ENCODE assay signal across 1 cellular context in the genomic region with DNA sequence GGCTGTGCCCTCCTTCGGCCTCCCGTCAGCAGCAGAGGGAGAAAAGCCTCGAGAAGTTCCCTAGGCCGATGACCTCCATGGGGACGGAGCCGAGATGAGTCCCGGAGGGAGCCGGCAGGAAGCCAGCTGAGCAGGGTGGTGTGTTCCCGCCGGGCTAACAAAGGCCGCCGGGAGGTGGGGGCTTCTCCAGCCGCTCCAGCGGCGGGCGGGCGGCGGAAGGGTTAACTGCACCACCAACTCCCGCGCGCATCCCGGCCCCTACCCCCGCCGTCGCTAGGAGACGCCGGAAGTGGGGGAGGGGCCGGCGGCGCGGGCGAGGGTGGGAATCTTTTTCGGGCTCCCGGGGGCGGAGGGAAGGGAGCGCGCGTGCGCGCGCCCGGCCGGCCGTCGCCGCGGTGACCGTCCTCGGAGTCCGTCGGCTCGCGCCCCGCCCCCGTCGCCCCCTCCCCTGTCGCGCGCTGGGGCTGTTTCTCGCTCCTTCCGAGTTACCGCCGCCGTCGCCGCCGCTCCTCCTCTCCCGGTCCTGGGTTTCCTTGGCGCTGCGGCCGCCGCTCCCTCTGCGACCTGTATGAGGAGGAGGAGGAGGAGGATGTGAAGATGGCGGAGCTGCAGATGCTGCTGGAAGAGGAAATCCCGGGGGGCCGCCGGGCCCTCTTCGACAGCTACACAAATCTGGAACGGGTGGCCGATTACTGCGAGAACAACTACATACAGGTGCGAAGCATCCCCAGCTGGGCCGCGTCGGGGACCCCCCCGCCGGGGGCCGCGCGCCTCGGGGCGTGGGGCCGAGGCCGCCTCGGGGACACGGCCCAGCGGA.
TF ChIP-seq lines count a peak whose summit lies in the region.

Gene ABI2 (plus strand): TSS at position 477 of the 817 bp plus-strand sequence. CDS start 121 bp downstream, at position 598.

TF ChIP-seq in HepG2, 621 proteins besides CTCF, POLR2A, EP300 and RAD21 (continued from another document and continues in another):
- TF ChIP-seq AHDC1 (CRISPR knock-in tag; IDR thresholded peaks at IDR 0.05; ENCODE audit: borderline replicate concordance): 0 out of 2 replicates have a peak, but pooled peaks have one; percentile 56
- TF ChIP-seq, protein P1, sequence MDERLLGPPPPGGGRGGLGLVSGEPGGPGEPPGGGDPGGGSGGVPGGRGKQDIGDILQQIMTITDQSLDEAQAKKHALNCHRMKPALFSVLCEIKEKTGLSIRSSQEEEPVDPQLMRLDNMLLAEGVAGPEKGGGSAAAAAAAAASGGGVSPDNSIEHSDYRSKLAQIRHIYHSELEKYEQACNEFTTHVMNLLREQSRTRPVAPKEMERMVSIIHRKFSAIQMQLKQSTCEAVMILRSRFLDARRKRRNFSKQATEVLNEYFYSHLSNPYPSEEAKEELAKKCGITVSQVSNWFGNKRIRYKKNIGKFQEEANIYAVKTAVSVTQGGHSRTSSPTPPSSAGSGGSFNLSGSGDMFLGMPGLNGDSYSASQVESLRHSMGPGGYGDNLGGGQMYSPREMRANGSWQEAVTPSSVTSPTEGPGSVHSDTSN (CRISPR knock-in tag; IDR thresholded peaks at IDR 0.05): no peak
- TF ChIP-seq KDM4B (CRISPR knock-in tag; IDR thresholded peaks at IDR 0.05): no peak
- TF ChIP-seq NR2F1 (CRISPR knock-in tag; IDR thresholded peaks at IDR 0.05): 0 out of 4 replicates have a peak, but pooled peaks of 1 of the 2 experiments have one; percentile 27
- peak; percentile 74 for TF ChIP-seq THAP11 (CRISPR knock-in tag; IDR thresholded peaks at IDR 0.05)
- peak; percentile 28 for TF ChIP-seq SRSF1 (optimal IDR thresholded peaks at IDR 0.05; ENCODE audit: low read depth, low read length)
- peak; percentile 94 for TF ChIP-seq TMF1 (CRISPR knock-in tag; IDR thresholded peaks at IDR 0.05; ENCODE audit: low read depth)
- peak; percentile 68; the same call in 1 of the 2 replicates for TF ChIP-seq KDM5A (IDR thresholded peaks at IDR 0.05; ENCODE audit: borderline replicate concordance, low read length)
- TF ChIP-seq RNF2 (conservative IDR thresholded peaks at IDR 0.05; ENCODE audit: low read depth): no peak
- peak; percentile 97 for TF ChIP-seq HDAC1 (CRISPR knock-in tag; IDR thresholded peaks at IDR 0.05)
- TF ChIP-seq ZNF296 (CRISPR knock-in tag; conservative IDR thresholded peaks at IDR 0.05): 0 out of 2 replicates have a peak, but pooled peaks have one; percentile 43
- peak; percentile 46; the same call in 1 of the 2 replicates for TF ChIP-seq ZNF460 (CRISPR knock-in tag; IDR thresholded peaks at IDR 0.05; ENCODE audit: borderline replicate concordance)
- TF ChIP-seq ZBTB46 (CRISPR knock-in tag; IDR thresholded peaks at IDR 0.05; ENCODE audit: borderline replicate concordance): no peak
- peak; percentile 17; the same call in 1 of the 2 replicates for TF ChIP-seq NFYC (CRISPR knock-in tag; IDR thresholded peaks at IDR 0.05)
- TF ChIP-seq ZNF281 (CRISPR knock-in tag; IDR thresholded peaks at IDR 0.05; ENCODE audit: borderline replicate concordance): peak; percentile 99
- peak; percentile 34 for TF ChIP-seq SKI (IDR thresholded peaks at IDR 0.05; ENCODE audit: partially characterized antibody)
- TF ChIP-seq MED13 (CRISPR knock-in tag; IDR thresholded peaks at IDR 0.05): no peak; the same call in 1 of the 2 replicates
- TF ChIP-seq CBFB (CRISPR knock-in tag; IDR thresholded peaks at IDR 0.05): peak; percentile 79; the same call in 1 of the 2 replicates
- no peak; the same call in 1 of the 2 replicates for TF ChIP-seq ZNF563 (CRISPR knock-in tag; IDR thresholded peaks at IDR 0.05)
- TF ChIP-seq CENPT (CRISPR knock-in tag; IDR thresholded peaks at IDR 0.05; ENCODE audit: low read depth): 0 out of 2 replicates have a peak, but pooled peaks have one; percentile 22
- no peak for TF ChIP-seq CCDC6 (CRISPR knock-in tag; IDR thresholded peaks at IDR 0.05)
- peak; percentile 65 for TF ChIP-seq GATAD1 (CRISPR knock-in tag; IDR thresholded peaks at IDR 0.05)
- TF ChIP-seq GATAD2A (CRISPR knock-in tag; IDR thresholded peaks at IDR 0.05): peak; percentile 74
- TF ChIP-seq RFX1 (IDR thresholded peaks at IDR 0.05): peak; percentile 96
- peak; percentile 98 for TF ChIP-seq ZNF598 (CRISPR knock-in tag; IDR thresholded peaks at IDR 0.05; ENCODE audit: borderline replicate concordance)
- TF ChIP-seq DPF2 (CRISPR knock-in tag; IDR thresholded peaks at IDR 0.05; ENCODE audit: borderline replicate concordance, low read depth): peak; percentile 24; the same call in 1 of the 2 replicates
- TF ChIP-seq, protein P2, sequence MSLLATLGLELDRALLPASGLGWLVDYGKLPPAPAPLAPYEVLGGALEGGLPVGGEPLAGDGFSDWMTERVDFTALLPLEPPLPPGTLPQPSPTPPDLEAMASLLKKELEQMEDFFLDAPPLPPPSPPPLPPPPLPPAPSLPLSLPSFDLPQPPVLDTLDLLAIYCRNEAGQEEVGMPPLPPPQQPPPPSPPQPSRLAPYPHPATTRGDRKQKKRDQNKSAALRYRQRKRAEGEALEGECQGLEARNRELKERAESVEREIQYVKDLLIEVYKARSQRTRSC (CRISPR knock-in tag; IDR thresholded peaks at IDR 0.05; ENCODE audit: low read depth): peak; percentile 91; the same call in 1 of the 2 replicates
- TF ChIP-seq NFE2L2 (IDR thresholded peaks at IDR 0.05; ENCODE audit: low read length): no peak
- TF ChIP-seq ARID2 (CRISPR knock-in tag; IDR thresholded peaks at IDR 0.05; ENCODE audit: borderline replicate concordance): peak; percentile 93
- no peak for TF ChIP-seq KDM5B (CRISPR knock-in tag; IDR thresholded peaks at IDR 0.05; ENCODE audit: borderline replicate concordance)
- TF ChIP-seq FOXJ3 (CRISPR knock-in tag; IDR thresholded peaks at IDR 0.05; ENCODE audit: borderline replicate concordance): peak; percentile 59; the same call in 1 of the 2 replicates
- no peak for TF ChIP-seq MED8 (CRISPR knock-in tag; IDR thresholded peaks at IDR 0.05; ENCODE audit: insufficient replicate concordance)
- TF ChIP-seq NFKBIZ (CRISPR knock-in tag; IDR thresholded peaks at IDR 0.05): no peak; the same call in 1 of the 2 replicates
- TF ChIP-seq, protein P3, sequence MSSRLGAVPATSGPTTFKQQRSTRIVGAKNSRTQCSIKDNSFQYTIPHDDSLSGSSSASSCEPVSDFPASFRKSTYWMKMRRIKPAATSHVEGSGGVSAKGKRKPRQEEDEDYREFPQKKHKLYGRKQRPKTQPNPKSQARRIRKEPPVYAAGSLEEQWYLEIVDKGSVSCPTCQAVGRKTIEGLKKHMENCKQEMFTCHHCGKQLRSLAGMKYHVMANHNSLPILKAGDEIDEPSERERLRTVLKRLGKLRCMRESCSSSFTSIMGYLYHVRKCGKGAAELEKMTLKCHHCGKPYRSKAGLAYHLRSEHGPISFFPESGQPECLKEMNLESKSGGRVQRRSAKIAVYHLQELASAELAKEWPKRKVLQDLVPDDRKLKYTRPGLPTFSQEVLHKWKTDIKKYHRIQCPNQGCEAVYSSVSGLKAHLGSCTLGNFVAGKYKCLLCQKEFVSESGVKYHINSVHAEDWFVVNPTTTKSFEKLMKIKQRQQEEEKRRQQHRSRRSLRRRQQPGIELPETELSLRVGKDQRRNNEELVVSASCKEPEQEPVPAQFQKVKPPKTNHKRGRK (CRISPR knock-in tag; IDR thresholded peaks at IDR 0.05): peak; percentile 69; the same call in 1 of the 2 replicates
- TF ChIP-seq ZNF230 (CRISPR knock-in tag; IDR thresholded peaks at IDR 0.05): 0 out of 2 replicates have a peak, but pooled peaks have one; percentile 57
- peak; percentile 36; the same call in 1 of the 2 replicates for TF ChIP-seq ZNF253 (CRISPR knock-in tag; IDR thresholded peaks at IDR 0.05; ENCODE audit: borderline replicate concordance)
- TF ChIP-seq MTERF4 (CRISPR knock-in tag; IDR thresholded peaks at IDR 0.05): no peak
- peak; percentile 83 for TF ChIP-seq SP4 (CRISPR knock-in tag; IDR thresholded peaks at IDR 0.05)
- TF ChIP-seq SNAI1 (CRISPR knock-in tag; IDR thresholded peaks at IDR 0.05; ENCODE audit: borderline replicate concordance): no peak
